ENCODE assay signal across 8 cellular contexts in genomic region chr6:25278914-25279747, GRCh38. TPM values are rescaled to one million over a fixed set of nuclear protein-coding genes. Genes with fewer than 3 reads are reported as not detected.
DNase-seq lines count a peak whose midpoint lies in the region; ATAC-seq, FAIRE-seq and TF ChIP-seq lines count a peak whose summit lies in the region.

Gene CARMIL1, plus strand, starts transcription at chr6:25279374. Its CDS starts 422 bp downstream, at chr6:25279796.

- no peak for FAIRE-seq in D721Med (lab: Jason Lieb, UNC)

- 0% methylated on average over 80 to 81 of the region's 81 CpGs for WGBS in esophagus, 2 donors

- no peak within 1 kb of the TSS; the same call in 1 of the 2 replicates for H2AFZ ChIP-seq in OCI-LY1 (ENCODE audit: low read length)

- ATAC-seq in GM21390 (IDR thresholded peaks at IDR 0.05; ENCODE audit: unreplicated experiment) = peak; percentile 79

- H3K9me3 ChIP-seq in HUES6 (ENCODE audit: control insufficient read depth, insufficient read depth, low read depth, low read length) (no peaks in the 10 kb centered on the region), OCI-LY1 (ENCODE audit: low read length) (no peaks in the 10 kb centered on the region), esophagus (ENCODE audit: control insufficient read depth in 2 of 2, insufficient read depth in 1 of 2, low read depth in 1 of 2, low read length in 1 of 2) (no peaks in the 10 kb centered on the region), muscle layer of colon (ENCODE audit: low read length) (no peaks in the 10 kb centered on the region)

- peaks cover 35% of the 10 kb centered on the region for H3K4me1 Mint-ChIP-seq in activated T-cell treated with anti-CD3 and anti-CD28 coated beads, Interleukin-2, amount 50 U/mL, for 24 hours (ENCODE audit: low read depth)

- H3K4me2 ChIP-seq in OCI-LY1 (ENCODE audit: low read length) = peak within 1 kb of the TSS; percentile 89

- H3K4me3 ChIP-seq in HUES6 (ENCODE audit: low read depth, low read length) (peak within 1 kb of the TSS; percentile 92), OCI-LY1 (ENCODE audit: low read depth, low read length, poor library complexity, severe bottlenecking) (peak within 1 kb of the TSS; percentile 94), esophagus (ENCODE audit: low read depth in 1 of 2, low read length in 2 of 2) (peak within 1 kb of the TSS; percentile 65 to 75), muscle layer of colon (ENCODE audit: low read depth in 1 of 2, low read length in 2 of 2) (peak within 1 kb of the TSS; percentile 54 to 93)

- H3K4me3 Mint-ChIP-seq in activated T-cell treated with anti-CD3 and anti-CD28 coated beads, Interleukin-2, amount 50 U/mL, for 24 hours = peak within 1 kb of the TSS; percentile 77

- no peaks in the 10 kb centered on the region for H3K36me3 ChIP-seq in HUES6 (ENCODE audit: control insufficient read depth, insufficient read depth, low read length)
- 0 out of 2 replicates have a peak, but pooled peaks cover 16% of the 10 kb centered on the region for H3K36me3 ChIP-seq in OCI-LY1 (ENCODE audit: insufficient read depth, low read length)
- H3K36me3 ChIP-seq in esophagus (ENCODE audit: control insufficient read depth in 2 of 2, insufficient read depth in 2 of 2, low read length in 1 of 2) = no peaks in the 10 kb centered on the region
- no peaks in the 10 kb centered on the region for H3K36me3 ChIP-seq in muscle layer of colon (ENCODE audit: insufficient read depth, low read length)

- peak within 1 kb of the TSS; percentile 78 for H3K27ac Mint-ChIP-seq in activated T-cell treated with anti-CD3 and anti-CD28 coated beads, Interleukin-2, amount 50 U/mL, for 24 hours

- no peaks in the 10 kb centered on the region for H4K20me1 ChIP-seq in OCI-LY1 (ENCODE audit: insufficient read depth, low read length)

- DNase-seq in D721Med (ENCODE audit: insufficient read length, low spot score) = peak; percentile 84
- DNase-seq in activated T-cell treated with anti-CD3 and anti-CD28 coated beads, Interleukin-2, amount 50 U/mL, for 24 hours = peak; percentile 80
- DNase-seq in stimulated activated CD8-positive, alpha-beta memory T cell treated with anti-CD3 and anti-CD28 coated beads, Interleukin-7, amount 100 ng/mL, for 24 hours (ENCODE audit: low read depth) = peak; percentile 24

- H3K4me1 ChIP-seq in HUES6 (ENCODE audit: control insufficient read depth, insufficient read depth, low read length) = peaks cover 12% of the 10 kb centered on the region
- peaks cover 34% of the 10 kb centered on the region for H3K4me1 ChIP-seq in OCI-LY1 (ENCODE audit: insufficient read depth, low read length, severe bottlenecking)
- peaks cover 0 to 6% of the 10 kb centered on the region in 2 donors for H3K4me1 ChIP-seq in esophagus (ENCODE audit: control insufficient read depth in 2 of 2, insufficient read depth in 2 of 2, low read length in 1 of 2)
- H3K4me1 ChIP-seq in muscle layer of colon (ENCODE audit: insufficient read depth, low read length) = peaks cover 15% of the 10 kb centered on the region

- H3K9ac ChIP-seq in HUES6 (ENCODE audit: low read length) = peak within 1 kb of the TSS; percentile 86
- H3K9ac ChIP-seq in OCI-LY1 (ENCODE audit: low read length) = peak within 1 kb of the TSS; percentile 85
- H3K9ac ChIP-seq in muscle layer of colon (ENCODE audit: low read length) = no peak within 1 kb of the TSS

- H3F3A ChIP-seq in OCI-LY1 (ENCODE audit: insufficient read depth, low read length) = no peaks in the 10 kb centered on the region

- H3K27me3 ChIP-seq in HUES6 (ENCODE audit: control insufficient read depth, insufficient read depth, low read length) (no peaks in the 10 kb centered on the region), OCI-LY1 (ENCODE audit: insufficient read depth, low read length) (no peaks in the 10 kb centered on the region), esophagus (ENCODE audit: control insufficient read depth in 1 of 2, insufficient read depth in 2 of 2, low read length in 2 of 2) (no peaks in the 10 kb centered on the region), muscle layer of colon (ENCODE audit: control insufficient read depth in 1 of 2, insufficient read depth in 2 of 2, low read length in 2 of 2) (no peaks in the 10 kb centered on the region)

- TF ChIP-seq CTCF in D721Med (IDR thresholded peaks at IDR 0.05; ENCODE audit: insufficient read depth, missing control alignments) (peak; percentile 58), OCI-LY1 (IDR thresholded peaks at IDR 0.05; ENCODE audit: low read length) (peak; percentile 72)

- no peaks in the 10 kb centered on the region for H3K9me3 Mint-ChIP-seq in activated T-cell treated with anti-CD3 and anti-CD28 coated beads, Interleukin-2, amount 50 U/mL, for 24 hours

- H3K27me3 Mint-ChIP-seq in activated T-cell treated with anti-CD3 and anti-CD28 coated beads, Interleukin-2, amount 50 U/mL, for 24 hours = no peaks in the 10 kb centered on the region

- H3K27ac ChIP-seq in HUES6 (ENCODE audit: low read depth, low read length) = peak within 1 kb of the TSS; percentile 74
- peak within 1 kb of the TSS; percentile 61 for H3K27ac ChIP-seq in OCI-LY1 (ENCODE audit: low read depth, low read length, poor library complexity, severe bottlenecking)
- H3K27ac ChIP-seq in esophagus (ENCODE audit: low read depth in 2 of 2, low read length in 1 of 2) = peak within 1 kb of the TSS; percentile 64 to 78
- H3K27ac ChIP-seq in muscle layer of colon (ENCODE audit: low read depth, low read length) = peak within 1 kb of the TSS; percentile 56

- no peaks in the 10 kb centered on the region for H3K36me3 Mint-ChIP-seq in activated T-cell treated with anti-CD3 and anti-CD28 coated beads, Interleukin-2, amount 50 U/mL, for 24 hours (ENCODE audit: low read depth)

- H3K9me2 ChIP-seq in OCI-LY1 (ENCODE audit: low read depth, low read length) = no peaks in the 10 kb centered on the region

- H3K79me2 ChIP-seq in OCI-LY1 (ENCODE audit: insufficient read depth, low read length) = peaks cover 23% of the 10 kb centered on the region

RNA-seq across cellular contexts. Expression of gene CARMIL1, which starts in this region (rescaled TPM):
- polyA plus RNA-seq in esophagus = 1 to 10 TPM; 6.9 to 9.5 TPM

Comparison
In these comparisons a context has a peak if more than half of its experiments do, and no peak if none do; other contexts are left out.
1. Peak in every context shown above with its lines: DNase-seq, ATAC-seq, H3K4me3 ChIP-seq and H3K27ac ChIP-seq.
2. DNase-seq: peak in every context shown above with its lines; median percentile 84 in D721Med; 80 in activated T-cell treated with anti-CD3 and anti-CD28 coated beads, Interleukin-2, amount 50 U/mL, for 24 hours; 24 in stimulated activated CD8-positive, alpha-beta memory T cell treated with anti-CD3 and anti-CD28 coated beads, Interleukin-7, amount 100 ng/mL, for 24 hours.